15 cellular contexts compared by ENCODE assay signal in genomic region chr14:89284368-89285058, GRCh38.
DNase-seq lines count a peak whose midpoint lies in the region; ATAC-seq lines count a peak whose summit lies in the region.
"Had no signal": no experiment of that assay in that cellular context is flagged by ENCODE, and none has a peak within 500 bp of the region (broad histone marks: within the 10 kb centered on the region; RNA-seq: fewer than 3 reads in every experiment).

No MANE protein-coding gene starts in this region.

- no peaks in the 10 kb centered on the region for H3K9me3 Mint-ChIP-seq in T-helper 1 cell treated with Interleukin-12 subunit alpha and Interleukin-12 subunit beta and Interleukin-4 antibody, amounts not matched to agents 30 μg/mL and 1 μg/mL, for 36 hours
- no peaks in the 10 kb centered on the region for H3K9me3 Mint-ChIP-seq in stimulated activated memory B cell treated with anti-CD40 and anti-IgM and Interleukin-4, amounts not matched to agents 10 μg/mL and 1 μg/mL and 100 μg/mL, for 72 hours
- H3K9me3 Mint-ChIP-seq: IgD-negative memory B cell had no signal

- H3K36me3 Mint-ChIP-seq in T-helper 1 cell treated with Interleukin-12 subunit alpha and Interleukin-12 subunit beta and Interleukin-4 antibody, amounts not matched to agents 30 μg/mL and 1 μg/mL, for 36 hours (ENCODE audit: low read depth): peaks cover 18% of the 10 kb centered on the region
- H3K36me3 Mint-ChIP-seq in stimulated activated memory B cell treated with anti-CD40 and anti-IgM and Interleukin-4, amounts not matched to agents 10 μg/mL and 1 μg/mL and 100 μg/mL, for 72 hours: peaks cover 41% of the 10 kb centered on the region

- H3K27ac Mint-ChIP-seq in T-helper 1 cell treated with Interleukin-12 subunit alpha and Interleukin-12 subunit beta and Interleukin-4 antibody, amounts not matched to agents 30 μg/mL and 1 μg/mL, for 36 hours: peak overlapping the region; percentile 76
- peak overlapping the region; percentile 43 for H3K27ac Mint-ChIP-seq in stimulated activated memory B cell treated with anti-CD40 and anti-IgM and Interleukin-4, amounts not matched to agents 10 μg/mL and 1 μg/mL and 100 μg/mL, for 72 hours

- peak overlapping the region; percentile 52 for H3K4me3 Mint-ChIP-seq in T-helper 1 cell treated with Interleukin-12 subunit alpha and Interleukin-12 subunit beta and Interleukin-4 antibody, amounts not matched to agents 30 μg/mL and 1 μg/mL, for 36 hours
- H3K4me3 Mint-ChIP-seq in stimulated activated memory B cell treated with anti-CD40 and anti-IgM and Interleukin-4, amounts not matched to agents 10 μg/mL and 1 μg/mL and 100 μg/mL, for 72 hours: no peak overlapping the region
- H3K4me3 Mint-ChIP-seq: IgD-negative memory B cell had no signal

- no peak for DNase-seq in T-helper 1 cell
- peak; percentile 57 for DNase-seq in NCI-H2171 treated with DMSO at 0.1 percent for 48 hours (lab: John Stamatoyannopoulos, UW)
- peak; percentile 54 to 78 for DNase-seq in dermis microvascular lymphatic vessel endothelial cell (ENCODE audit: low read depth in 2 of 2)
- no peak for DNase-seq in NCI-H2196 treated with DMSO at 0.1 percent for 48 hours (lab: John Stamatoyannopoulos, UW; ENCODE audit: unreplicated experiment)
- DNase-seq: activated gamma-delta T cell treated with Interleukin-2 at 50 U/mL for 16 hours, DMS79, dorsolateral prefrontal cortex, upper lobe of left lung had no signal

- H3K27me3 Mint-ChIP-seq in T-helper 1 cell treated with Interleukin-12 subunit alpha and Interleukin-12 subunit beta and Interleukin-4 antibody, amounts not matched to agents 30 μg/mL and 1 μg/mL, for 36 hours (ENCODE audit: low read depth): no peaks in the 10 kb centered on the region
- H3K27me3 Mint-ChIP-seq in stimulated activated memory B cell treated with anti-CD40 and anti-IgM and Interleukin-4, amounts not matched to agents 10 μg/mL and 1 μg/mL and 100 μg/mL, for 72 hours: no peaks in the 10 kb centered on the region
- H3K27me3 Mint-ChIP-seq: IgD-negative memory B cell had no signal

- H3K4me1 Mint-ChIP-seq in T-helper 1 cell treated with Interleukin-12 subunit alpha and Interleukin-12 subunit beta and Interleukin-4 antibody, amounts not matched to agents 30 μg/mL and 1 μg/mL, for 36 hours (ENCODE audit: low read depth): peaks cover 48% of the 10 kb centered on the region
- peaks cover 27% of the 10 kb centered on the region for H3K4me1 Mint-ChIP-seq in stimulated activated memory B cell treated with anti-CD40 and anti-IgM and Interleukin-4, amounts not matched to agents 10 μg/mL and 1 μg/mL and 100 μg/mL, for 72 hours

- ATAC-seq in stimulated activated memory B cell treated with anti-CD40 and anti-IgM and Interleukin-4, amounts not matched to agents 10 μg/mL and 1 μg/mL and 100 μg/mL, for 72 hours: no peak
- ATAC-seq in HG03378 (IDR thresholded peaks at IDR 0.05; ENCODE audit: unreplicated experiment) (no peak), GM21825 (IDR thresholded peaks at IDR 0.05; ENCODE audit: unreplicated experiment) (no peak)
- ATAC-seq: A549, left colon had no signal

Comparison
In these comparisons a context has a peak if more than half of its experiments do, and no peak if none do; other contexts are left out.
1. DNase-seq: peak in NCI-H2171 treated with DMSO at 0.1 percent for 48 hours (single experiment) and dermis microvascular lymphatic vessel endothelial cell (2 of 2); none in T-helper 1 cell (0 of 5) and NCI-H2196 treated with DMSO at 0.1 percent for 48 hours (single experiment).